1 cellular context compared by ENCODE assay signal in the genomic region with DNA sequence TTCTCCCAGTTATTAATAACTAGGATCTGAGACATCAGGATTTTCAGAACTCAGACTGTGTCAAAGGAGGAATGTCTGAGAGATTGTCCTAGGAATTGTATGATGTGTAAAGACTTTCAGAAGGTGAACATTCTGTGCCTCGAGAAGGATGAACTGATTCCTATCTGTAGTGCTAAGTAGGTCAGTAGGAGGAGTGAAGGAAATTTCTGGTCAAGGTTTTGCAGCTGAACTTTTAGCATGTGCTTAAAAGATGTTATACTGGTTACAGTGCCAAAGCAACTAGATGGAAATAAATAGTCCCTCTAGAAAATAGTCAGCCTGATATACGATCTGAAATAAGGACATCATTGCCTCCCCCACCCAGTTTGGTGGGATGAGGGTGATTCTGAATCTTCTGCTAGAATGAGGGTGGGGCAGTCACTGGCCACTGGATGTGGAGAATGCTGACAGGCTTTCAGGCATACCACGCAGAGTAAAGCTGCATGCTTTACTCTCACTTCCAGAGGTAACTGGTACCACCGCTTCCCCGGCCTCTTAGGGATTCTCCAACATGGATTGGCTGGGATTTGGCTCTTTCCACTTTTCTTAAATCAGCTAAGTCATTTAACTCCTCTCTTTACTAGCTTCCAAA.
TF ChIP-seq lines count a peak whose summit lies in the region.

No MANE protein-coding gene starts in this region.

TF ChIP-seq in IMR-90, 13 proteins besides CTCF, POLR2A, EP300 and RAD21:
- TF ChIP-seq BHLHE40 (IDR thresholded peaks at IDR 0.05; ENCODE audit: low read depth, low read length): no peak
- TF ChIP-seq RCOR1 (IDR thresholded peaks at IDR 0.05; ENCODE audit: insufficient replicate concordance, low read length): no peak
- TF ChIP-seq RFX5 (IDR thresholded peaks at IDR 0.05; ENCODE audit: low read depth, low read length): no peak
- TF ChIP-seq FOS (IDR thresholded peaks at IDR 0.05; ENCODE audit: low read depth, low read length): no peak
- TF ChIP-seq NFE2L2 (IDR thresholded peaks at IDR 0.05; ENCODE audit: low read depth, low read length): no peak
- no peak for TF ChIP-seq MXI1 (IDR thresholded peaks at IDR 0.05; ENCODE audit: borderline replicate concordance, low read depth, low read length)
- TF ChIP-seq, protein P1, sequence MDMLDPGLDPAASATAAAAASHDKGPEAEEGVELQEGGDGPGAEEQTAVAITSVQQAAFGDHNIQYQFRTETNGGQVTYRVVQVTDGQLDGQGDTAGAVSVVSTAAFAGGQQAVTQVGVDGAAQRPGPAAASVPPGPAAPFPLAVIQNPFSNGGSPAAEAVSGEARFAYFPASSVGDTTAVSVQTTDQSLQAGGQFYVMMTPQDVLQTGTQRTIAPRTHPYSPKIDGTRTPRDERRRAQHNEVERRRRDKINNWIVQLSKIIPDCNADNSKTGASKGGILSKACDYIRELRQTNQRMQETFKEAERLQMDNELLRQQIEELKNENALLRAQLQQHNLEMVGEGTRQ (IDR thresholded peaks at IDR 0.05; ENCODE audit: low read depth, low read length): no peak
- no peak for TF ChIP-seq MAFK (IDR thresholded peaks at IDR 0.05; ENCODE audit: low read depth, low read length)
- no peak for TF ChIP-seq CHD1 (IDR thresholded peaks at IDR 0.05; ENCODE audit: low read depth, low read length)
- no peak for TF ChIP-seq CEBPB (IDR thresholded peaks at IDR 0.05; ENCODE audit: low read depth, low read length)
- TF ChIP-seq, protein P2, sequence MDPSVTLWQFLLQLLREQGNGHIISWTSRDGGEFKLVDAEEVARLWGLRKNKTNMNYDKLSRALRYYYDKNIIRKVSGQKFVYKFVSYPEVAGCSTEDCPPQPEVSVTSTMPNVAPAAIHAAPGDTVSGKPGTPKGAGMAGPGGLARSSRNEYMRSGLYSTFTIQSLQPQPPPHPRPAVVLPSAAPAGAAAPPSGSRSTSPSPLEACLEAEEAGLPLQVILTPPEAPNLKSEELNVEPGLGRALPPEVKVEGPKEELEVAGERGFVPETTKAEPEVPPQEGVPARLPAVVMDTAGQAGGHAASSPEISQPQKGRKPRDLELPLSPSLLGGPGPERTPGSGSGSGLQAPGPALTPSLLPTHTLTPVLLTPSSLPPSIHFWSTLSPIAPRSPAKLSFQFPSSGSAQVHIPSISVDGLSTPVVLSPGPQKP (IDR thresholded peaks at IDR 0.05; ENCODE audit: borderline replicate concordance, low read depth, low read length): no peak
- TF ChIP-seq SMC3 (IDR thresholded peaks at IDR 0.05; ENCODE audit: low read depth, low read length): no peak
- no peak for TF ChIP-seq MAZ (IDR thresholded peaks at IDR 0.05; ENCODE audit: borderline replicate concordance, low read depth, low read length)
